In the genomic region with DNA sequence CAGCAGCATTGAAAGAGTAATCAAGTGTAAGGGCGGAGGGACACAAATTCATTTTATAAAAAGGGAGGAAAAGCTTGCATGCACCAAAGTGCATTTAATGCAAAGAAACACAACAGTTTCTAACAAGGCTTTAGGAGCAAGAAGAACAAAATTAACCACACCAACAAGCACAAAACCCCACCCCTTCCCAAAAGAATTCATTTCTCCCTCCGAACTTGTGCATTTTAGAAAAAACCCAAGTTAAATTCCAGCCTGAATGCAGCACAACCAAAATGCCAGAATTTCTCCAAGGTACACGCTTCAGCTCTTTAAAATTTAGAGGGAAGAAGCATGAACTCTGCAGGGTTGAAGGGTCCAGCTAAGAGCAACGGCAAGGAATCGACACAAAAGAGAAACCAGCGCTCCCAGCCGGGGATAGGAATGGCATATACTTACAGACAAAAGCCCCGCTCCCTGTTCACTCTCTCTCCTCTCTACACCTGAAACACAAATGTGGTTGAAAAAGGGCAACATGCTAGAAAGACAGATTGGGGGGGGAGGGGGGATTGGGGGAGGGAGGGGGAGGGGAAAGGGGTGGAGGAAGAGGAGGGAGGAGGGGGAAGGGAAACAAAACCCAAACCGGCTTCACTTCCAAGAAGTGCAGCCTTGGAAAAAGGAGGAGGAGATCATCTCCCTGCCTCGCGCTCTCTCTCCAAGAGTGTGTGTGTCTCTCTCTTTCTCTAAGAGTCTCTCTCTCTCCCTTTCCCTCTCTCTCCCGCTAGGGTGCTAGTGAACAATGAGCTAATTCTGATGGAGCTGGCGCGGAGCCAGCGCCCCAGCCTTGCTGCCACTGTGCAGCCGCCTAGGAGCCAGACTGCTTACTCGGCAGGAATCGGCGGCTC, we compare ENCODE assay signal across 8 cellular contexts. TPM values are rescaled to one million over a fixed set of nuclear protein-coding genes. Genes with fewer than 3 reads are reported as not detected.
DNase-seq lines count a peak whose midpoint lies in the region; FAIRE-seq and TF ChIP-seq lines count a peak whose summit lies in the region.

A gene with protein sequence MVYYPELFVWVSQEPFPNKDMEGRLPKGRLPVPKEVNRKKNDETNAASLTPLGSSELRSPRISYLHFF (minus strand): TSS at position 494 of the 881 bp plus-strand sequence. CDS start 1,422 bp downstream, outside the sequence.

- DNase-seq in EL (peak; percentile 96), H54 (ENCODE audit: insufficient read length, low spot score) (peak; percentile 58), RPMI8226 (peak; percentile 100), foreskin fibroblast (peak; percentile 94 to 98), neural crest cell (ENCODE audit: low read depth, low spot score) (peak; percentile 62), substantia nigra (lab: John Stamatoyannopoulos, UW) (peak; percentile 25 to 96 (median 86))
- peak; percentile 45 for DNase-seq in activated gamma-delta T cell treated with anti-CD3 and anti-CD28 coated beads, Interleukin-2, amount 50 U/mL, for 16 hours (ENCODE audit: low read depth)

- peak within 1 kb of the TSS; percentile 80 to 93 for H3K4me3 ChIP-seq in foreskin fibroblast (ENCODE audit: low read depth in 1 of 2, low read length in 2 of 2)

- H3K27ac Mint-ChIP-seq in neural crest cell (ENCODE audit: unreplicated experiment), result peak within 1 kb of the TSS; percentile 98

- H3K27me3 Mint-ChIP-seq in neural crest cell (ENCODE audit: low read depth), result no peaks in the 10 kb centered on the region

- peaks cover 6% of the 10 kb centered on the region for H3K36me3 Mint-ChIP-seq in neural crest cell (ENCODE audit: low read depth)

- TF ChIP-seq CTCF in LNCAP (IDR thresholded peaks at IDR 0.05) (peak; percentile 27; the same call in 1 of the 2 replicates), foreskin fibroblast (IDR thresholded peaks at IDR 0.05; ENCODE audit: low read depth, low read length) (peak; percentile 37), neural crest cell (conservative IDR thresholded peaks at IDR 0.05) (peak; percentile 58)

- TF ChIP-seq POLR2A in H54 (IDR thresholded peaks at IDR 0.05; ENCODE audit: low read depth, low read length), result no peak

- H3K4me1 Mint-ChIP-seq in neural crest cell, result peaks cover 36% of the 10 kb centered on the region

- peak; percentile 94 for FAIRE-seq in H54 (lab: Jason Lieb, UNC)

- peaks cover 2% of the 10 kb centered on the region for H3K9me3 Mint-ChIP-seq in neural crest cell

- H3K27ac ChIP-seq in substantia nigra (ENCODE audit: low read depth, low read length, poor library complexity, severe bottlenecking), result peak within 1 kb of the TSS; percentile 49

- H3K4me3 Mint-ChIP-seq in neural crest cell, result peak within 1 kb of the TSS; percentile 94

RNA-seq across cellular contexts. Expression of the gene that starts here (rescaled TPM):
- 382 and 404 TPM in 2 replicates for total RNA-seq in neural crest cell

Comparison
In these comparisons a context has a peak if more than half of its experiments do, and no peak if none do; other contexts are left out.
1. Peak in every context shown above with its lines: DNase-seq, H3K4me3 ChIP-seq and H3K27ac ChIP-seq.
2. DNase-seq: peak in every context shown above with its lines; median percentile 100 in RPMI8226; 96 in EL; 96 in foreskin fibroblast; 86 in substantia nigra; 62 in neural crest cell; 58 in H54; 45 in activated gamma-delta T cell treated with anti-CD3 and anti-CD28 coated beads, Interleukin-2, amount 50 U/mL, for 16 hours.